ENCODE assay signal across 9 cellular contexts in genomic region chr10:4344544-4344994, GRCh38.
A peak's percentile ranks its signal among the peaks of the same experiment; 100 is the strongest.
DNase-seq lines count a peak whose midpoint lies in the region; ATAC-seq, FAIRE-seq and TF ChIP-seq lines count a peak whose summit lies in the region.
"Had no signal": no experiment of that assay in that cellular context is flagged by ENCODE, and none has a peak within 500 bp of the region (broad histone marks: within the 10 kb centered on the region; RNA-seq: fewer than 3 reads in every experiment).

No MANE protein-coding gene starts in this region.

- peaks cover 2% of the 10 kb centered on the region for H3K27me3 Mint-ChIP-seq in dendritic cell treated with granulocyte-macrophage colony-stimulating factor and Interleukin-4, amounts not matched to agents 40 ng/mL and 50 ng/mL, for 4 days
- H3K27me3 Mint-ChIP-seq in nephron (ENCODE audit: low read depth): no peaks in the 10 kb centered on the region

- ATAC-seq in PC-3: peak; percentile 97
- peak; percentile 92 to 94 for ATAC-seq in upper lobe of left lung (ENCODE audit: low FRiP score in 2 of 2)

- POLR2A ChIA-PET in BJ (lab: Charles Lee) (interaction anchor here (0.5 to 1.1 kb wide), 7 partner anchors 19 to 1466 kb away, joined by 3 to 15 read pairs (median 3); partner anchors contain the start of gene KLF6), PC-3 (lab: Charles Lee; ENCODE audit: unreplicated experiment) (interaction anchor here (0.5 to 1.2 kb wide), 4 partner anchors 10 to 535 kb away, joined by 3 to 4 read pairs (median 3); no protein-coding TSS in a partner anchor)

- no peaks in the 10 kb centered on the region for H3F3A ChIP-seq in PC-3 (ENCODE audit: low read length, unreplicated experiment)

- peak overlapping the region; percentile 91 for H3K27ac ChIP-seq in PC-3 (ENCODE audit: low read length)
- peak overlapping the region in 3 of 4 donors; percentile 35 to 60 (median 47) for H3K27ac ChIP-seq in upper lobe of left lung

- peak overlapping the region; percentile 51 for H2AFZ ChIP-seq in PC-3 (ENCODE audit: low read length)

- H3K9ac ChIP-seq in PC-3 (ENCODE audit: low read length): peak overlapping the region; percentile 61

- no peaks in the 10 kb centered on the region for H3K9me2 ChIP-seq in PC-3 (replicated peaks; ENCODE audit: low read length)

- H3K4me3 ChIP-seq in BJ (ENCODE audit: low read depth, low read length): no peak overlapping the region
- H3K4me3 ChIP-seq in PC-3 (ENCODE audit: low read length): peak overlapping the region; percentile 30; the same call in 1 of the 2 replicates
- no peak overlapping the region for H3K4me3 ChIP-seq in upper lobe of left lung

- H3K4me2 ChIP-seq in PC-3 (ENCODE audit: low read length): peak overlapping the region; percentile 63

- BruUV-seq in PC-3 (replicated peaks; lab: Mats Ljungman, UMichigan): TSS peak; percentile 63

- no peaks in the 10 kb centered on the region for H4K20me1 ChIP-seq in PC-3 (ENCODE audit: low read length)

- no peaks in the 10 kb centered on the region for H3K79me2 ChIP-seq in PC-3 (ENCODE audit: low read length)

- WGBS in upper lobe of left lung, 2 donors: 33 to 53% methylated on average over 10 of the region's 10 CpGs

- no peaks in the 10 kb centered on the region for H3K27me3 ChIP-seq in BJ (ENCODE audit: control insufficient read depth, insufficient read depth, low read length)
- no peaks in the 10 kb centered on the region for H3K27me3 ChIP-seq in PC-3 (ENCODE audit: low read length)
- no peaks in the 10 kb centered on the region for H3K27me3 ChIP-seq in upper lobe of left lung

- H3K36me3 ChIP-seq in BJ (ENCODE audit: control insufficient read depth, insufficient read depth, low read length) (no peaks in the 10 kb centered on the region), PC-3 (ENCODE audit: low read depth, low read length) (no peaks in the 10 kb centered on the region), upper lobe of left lung (no peaks in the 10 kb centered on the region)

- H3K27ac Mint-ChIP-seq in dendritic cell treated with granulocyte-macrophage colony-stimulating factor and Interleukin-4, amounts not matched to agents 40 ng/mL and 50 ng/mL, for 4 days: peak overlapping the region; percentile 91
- peak overlapping the region in 2 of 3 experiments; percentile 50 to 92 for H3K27ac Mint-ChIP-seq in nephron

- no peak for TF ChIP-seq POLR2A in upper lobe of left lung (IDR thresholded peaks at IDR 0.05)

- H3K4me1 Mint-ChIP-seq in dendritic cell treated with granulocyte-macrophage colony-stimulating factor and Interleukin-4, amounts not matched to agents 40 ng/mL and 50 ng/mL, for 4 days (ENCODE audit: low read depth): peaks cover 32% of the 10 kb centered on the region
- H3K4me1 Mint-ChIP-seq in nephron: peaks cover 32% of the 10 kb centered on the region

- intact Hi-C loops in PC-3 (cut with micrococcal nuclease): loop anchor here (2.0 kb wide), 1 partner anchor 64 kb away; no protein-coding TSS in a partner anchor
- intact Hi-C loops in dendritic cell treated with granulocyte-macrophage colony-stimulating factor and Interleukin-4, amounts not matched to agents 40 ng/mL and 50 ng/mL, for 4 days (cut with micrococcal nuclease): loop anchor here (10.0 kb wide), 1 partner anchor 170 kb away; no protein-coding TSS in a partner anchor

- peaks cover 14% of the 10 kb centered on the region for H3K36me3 Mint-ChIP-seq in dendritic cell treated with granulocyte-macrophage colony-stimulating factor and Interleukin-4, amounts not matched to agents 40 ng/mL and 50 ng/mL, for 4 days (ENCODE audit: low read depth)
- no peaks in the 10 kb centered on the region for H3K36me3 Mint-ChIP-seq in nephron (ENCODE audit: low read depth)

- H3K9me3 Mint-ChIP-seq in dendritic cell treated with granulocyte-macrophage colony-stimulating factor and Interleukin-4, amounts not matched to agents 40 ng/mL and 50 ng/mL, for 4 days: peaks cover 32% of the 10 kb centered on the region
- peaks cover 3% of the 10 kb centered on the region for H3K9me3 Mint-ChIP-seq in nephron

- no peak overlapping the region for H3K4me3 Mint-ChIP-seq in dendritic cell treated with granulocyte-macrophage colony-stimulating factor and Interleukin-4, amounts not matched to agents 40 ng/mL and 50 ng/mL, for 4 days
- no peak overlapping the region for H3K4me3 Mint-ChIP-seq in nephron

- TF ChIP-seq EP300 in upper lobe of left lung (IDR thresholded peaks at IDR 0.05): peak in 2 of 4 donors; percentile 33 to 53

- TF ChIP-seq CTCF in BJ (IDR thresholded peaks at IDR 0.05; ENCODE audit: insufficient read depth, low read depth, low read length) (peak; percentile 33; the same call in 1 of the 2 replicates), PC-3 (conservative IDR thresholded peaks at IDR 0.05; ENCODE audit: low read depth, low read length) (no peak), nephron (IDR thresholded peaks at IDR 0.05; ENCODE audit: unreplicated experiment in 3 of 3) (no peak), upper lobe of left lung (IDR thresholded peaks at IDR 0.05) (peak in 2 of 6 experiments; percentile 8 to 19)

- no peak for FAIRE-seq in GM19239 (lab: Jason Lieb, UNC)
- FAIRE-seq: endothelial cell of umbilical vein had no signal

- H3K9me3 ChIP-seq in PC-3 (ENCODE audit: low read length) (no peaks in the 10 kb centered on the region), upper lobe of left lung (no peaks in the 10 kb centered on the region)

- CTCF ChIA-PET in BJ (lab: Yijun Ruan, JAX): interaction anchor here (1.1 to 2.2 kb wide), 7 partner anchors 10 to 1147 kb away, joined by 3 to 4 read pairs (median 4); no protein-coding TSS in a partner anchor
- CTCF ChIA-PET in PC-3 (lab: Charles Lee): interaction anchor here (0.5 to 0.6 kb wide), 2 partner anchors 43 to 161 kb away, joined by 3 read pairs; no protein-coding TSS in a partner anchor

- peak; percentile 100 for DNase-seq in BJ (ENCODE audit: low read depth)
- peak; percentile 90 for DNase-seq in PC-3
- DNase-seq in upper lobe of left lung: peak in 1 of 2 donors; percentile 78
- DNase-seq in NCI-H1930 (lab: John Stamatoyannopoulos, UW): no peak
- DNase-seq in DMS 273 treated with DMSO at 0.1 percent for 48 hours (lab: John Stamatoyannopoulos, UW): no peak
- no peak for DNase-seq in GM19239 (ENCODE audit: insufficient read length, low spot score)

- H3K4me1 ChIP-seq in PC-3 (ENCODE audit: insufficient read depth, low read length) (peaks cover 15% of the 10 kb centered on the region), upper lobe of left lung (peaks cover 7 to 14% (median 9%) of the 10 kb centered on the region in 4 donors)

Comparison
In these comparisons a context has a peak if more than half of its experiments do, and no peak if none do; other contexts are left out.
1. DNase-seq: peak in BJ (single experiment) and PC-3 (single experiment); none in NCI-H1930 (0 of 2), DMS 273 treated with DMSO at 0.1 percent for 48 hours (single experiment) and GM19239 (single experiment).